ENCODE assay signal across 6 cellular contexts in the genomic region with DNA sequence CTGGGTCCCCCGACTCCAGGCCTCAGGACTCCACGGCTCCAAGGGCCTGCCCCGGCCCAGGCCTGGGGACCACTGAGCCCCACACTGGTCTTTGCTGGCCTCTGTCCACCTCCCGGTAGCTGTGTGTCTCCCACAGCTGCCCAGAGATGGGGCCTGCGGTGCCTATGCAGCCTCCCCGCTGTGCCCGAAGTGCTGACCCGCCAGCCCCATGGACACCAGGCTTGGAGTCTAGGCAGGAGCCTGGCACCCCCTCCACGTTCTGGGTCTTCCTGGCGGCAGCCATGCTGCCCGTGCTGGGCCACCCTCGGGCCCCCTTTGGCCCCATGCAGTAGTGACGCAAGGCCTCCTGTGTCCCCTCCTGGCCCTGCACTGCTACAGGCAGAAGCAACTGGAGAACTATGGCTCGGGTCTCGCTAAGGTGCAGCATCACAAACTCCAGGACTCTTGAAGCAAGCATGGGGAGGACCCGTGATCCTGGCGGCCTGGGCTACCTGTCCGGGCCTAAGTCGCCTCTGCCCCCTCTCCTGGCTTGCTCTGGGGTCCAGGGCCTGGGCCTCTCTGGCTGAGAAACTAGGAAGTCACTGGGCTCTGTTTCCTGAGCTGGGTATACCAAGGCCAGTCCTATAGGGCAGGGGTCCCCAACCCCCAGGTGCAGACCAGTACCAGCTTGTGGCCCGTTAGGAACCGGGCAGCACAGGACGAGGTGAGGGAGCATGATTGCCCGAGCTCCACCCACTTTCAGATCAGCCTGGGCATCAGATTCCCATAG. TPM values are rescaled to one million over a fixed set of nuclear protein-coding genes. Genes with fewer than 3 reads are reported as not detected.
DNase-seq lines count a peak whose midpoint lies in the region; ATAC-seq and TF ChIP-seq lines count a peak whose summit lies in the region.

No MANE protein-coding gene starts in this region.

- peak overlapping the region; percentile 79 for H2AFZ ChIP-seq in neural cell (ENCODE audit: low read depth, low read length)

- no peak for TF ChIP-seq EP300 in neural cell (conservative IDR thresholded peaks at IDR 0.05; ENCODE audit: poor library complexity, severe bottlenecking)

- peaks cover 11% of the 10 kb centered on the region for H3K79me2 ChIP-seq in neural cell (replicated peaks; ENCODE audit: insufficient read depth, low read length)

- H3K4me1 ChIP-seq in breast epithelium: peaks cover 10 to 24% of the 10 kb centered on the region in 2 donors

- TF ChIP-seq RAD21 in neural cell (conservative IDR thresholded peaks at IDR 0.05): no peak

- no peaks in the 10 kb centered on the region for H3K36me3 ChIP-seq in breast epithelium
- H3K36me3 ChIP-seq in neural cell (ENCODE audit: insufficient read depth, low read length): no peaks in the 10 kb centered on the region

- H4K20me1 ChIP-seq in neural cell (ENCODE audit: insufficient read depth): no peaks in the 10 kb centered on the region

- intact Hi-C loops in breast epithelium (cut with DNase I; ENCODE audit: low total_unique reads): loop anchor here (10.0 kb wide), 1 partner anchor 320 kb away; a partner anchor contains a TSS

- peak overlapping the region; percentile 98 for H3K9ac ChIP-seq in neural cell (ENCODE audit: low read length)

- no peaks in the 10 kb centered on the region for H3F3A ChIP-seq in neural cell (ENCODE audit: insufficient read depth, low read length, poor library complexity, severe bottlenecking)

- H3K27ac ChIP-seq in breast epithelium (peak overlapping the region; percentile 94 to 98), neural cell (ENCODE audit: low read length) (peak overlapping the region; percentile 87)

- H3K4me3 ChIP-seq in AG04449 (ENCODE audit: low read depth, low read length): peak overlapping the region; percentile 82
- peak overlapping the region; percentile 84 to 94 (median 87) for H3K4me3 ChIP-seq in breast epithelium
- H3K4me3 ChIP-seq in neural cell (ENCODE audit: low read length): peak overlapping the region; percentile 98

- H3K9me3 ChIP-seq in breast epithelium (no peaks in the 10 kb centered on the region), neural cell (ENCODE audit: low read length) (no peaks in the 10 kb centered on the region)

- H3K27me3 ChIP-seq in breast epithelium: no peaks in the 10 kb centered on the region
- H3K27me3 ChIP-seq in neural cell (ENCODE audit: insufficient read depth, low read depth, low read length): no peaks in the 10 kb centered on the region

- no peak for TF ChIP-seq POLR2A in breast epithelium (IDR thresholded peaks at IDR 0.05)

- ATAC-seq in HG02943 (IDR thresholded peaks at IDR 0.05; ENCODE audit: low read depth, unreplicated experiment): peak; percentile 6

- H3K4me2 ChIP-seq in neural cell (ENCODE audit: low read length): peak overlapping the region; percentile 93

- POLR2A ChIA-PET in AG04449 (lab: Yijun Ruan, JAX): no interaction called here

- no peak for TF ChIP-seq CTCF in AG04449 (IDR thresholded peaks at IDR 0.05; ENCODE audit: insufficient read depth, low read length, missing control alignments)
- TF ChIP-seq CTCF in breast epithelium (IDR thresholded peaks at IDR 0.05): no peak
- no peak for TF ChIP-seq CTCF in neural cell (IDR thresholded peaks at IDR 0.05; ENCODE audit: poor library complexity, severe bottlenecking)

- H3K9me2 ChIP-seq in neural cell (ENCODE audit: insufficient read depth, low read length): no peaks in the 10 kb centered on the region

- no peak for DNase-seq in AG04449 (ENCODE audit: low read depth, low spot score)
- DNase-seq in breast epithelium (ENCODE audit: low spot score in 2 of 2): no peak
- no peak for DNase-seq in GDM1 (lab: John Stamatoyannopoulos, UW)
- DNase-seq in COLO829 (ENCODE audit: low spot score): no peak

- CTCF ChIA-PET in AG04449 (lab: Yijun Ruan, JAX): interaction anchor here (1.4 to 3.2 kb wide), 4 partner anchors 9 to 13 kb away, joined by 6 to 25 read pairs (median 10); no protein-coding TSS in a partner anchor

TF ChIP-seq in neural cell, 6 proteins besides CTCF, POLR2A, EP300 and RAD21:
- TF ChIP-seq SMC3 (conservative IDR thresholded peaks at IDR 0.05; ENCODE audit: poor library complexity) (no peak), EZH2 (IDR thresholded peaks at IDR 0.05; ENCODE audit: borderline replicate concordance, insufficient read depth, low read length, poor library complexity, severe bottlenecking) (no peak), MXI1 (conservative IDR thresholded peaks at IDR 0.05; ENCODE audit: poor library complexity, severe bottlenecking) (no peak), TAF1 (IDR thresholded peaks at IDR 0.05; ENCODE audit: low read depth) (no peak), POLR2AphosphoS5 (IDR thresholded peaks at IDR 0.05) (no peak)
- TF ChIP-seq, protein P1, sequence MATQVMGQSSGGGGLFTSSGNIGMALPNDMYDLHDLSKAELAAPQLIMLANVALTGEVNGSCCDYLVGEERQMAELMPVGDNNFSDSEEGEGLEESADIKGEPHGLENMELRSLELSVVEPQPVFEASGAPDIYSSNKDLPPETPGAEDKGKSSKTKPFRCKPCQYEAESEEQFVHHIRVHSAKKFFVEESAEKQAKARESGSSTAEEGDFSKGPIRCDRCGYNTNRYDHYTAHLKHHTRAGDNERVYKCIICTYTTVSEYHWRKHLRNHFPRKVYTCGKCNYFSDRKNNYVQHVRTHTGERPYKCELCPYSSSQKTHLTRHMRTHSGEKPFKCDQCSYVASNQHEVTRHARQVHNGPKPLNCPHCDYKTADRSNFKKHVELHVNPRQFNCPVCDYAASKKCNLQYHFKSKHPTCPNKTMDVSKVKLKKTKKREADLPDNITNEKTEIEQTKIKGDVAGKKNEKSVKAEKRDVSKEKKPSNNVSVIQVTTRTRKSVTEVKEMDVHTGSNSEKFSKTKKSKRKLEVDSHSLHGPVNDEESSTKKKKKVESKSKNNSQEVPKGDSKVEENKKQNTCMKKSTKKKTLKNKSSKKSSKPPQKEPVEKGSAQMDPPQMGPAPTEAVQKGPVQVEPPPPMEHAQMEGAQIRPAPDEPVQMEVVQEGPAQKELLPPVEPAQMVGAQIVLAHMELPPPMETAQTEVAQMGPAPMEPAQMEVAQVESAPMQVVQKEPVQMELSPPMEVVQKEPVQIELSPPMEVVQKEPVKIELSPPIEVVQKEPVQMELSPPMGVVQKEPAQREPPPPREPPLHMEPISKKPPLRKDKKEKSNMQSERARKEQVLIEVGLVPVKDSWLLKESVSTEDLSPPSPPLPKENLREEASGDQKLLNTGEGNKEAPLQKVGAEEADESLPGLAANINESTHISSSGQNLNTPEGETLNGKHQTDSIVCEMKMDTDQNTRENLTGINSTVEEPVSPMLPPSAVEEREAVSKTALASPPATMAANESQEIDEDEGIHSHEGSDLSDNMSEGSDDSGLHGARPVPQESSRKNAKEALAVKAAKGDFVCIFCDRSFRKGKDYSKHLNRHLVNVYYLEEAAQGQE (IDR thresholded peaks at IDR 0.05; ENCODE audit: borderline replicate concordance): no peak
TF ChIP-seq in neural cell: peak in this region for 0.

RNA-seq across cellular contexts. Expression of a gene that starts 0.9 kb away (rescaled TPM):
- 10 to 100 TPM in 2 of 3 donors, 1 to 10 TPM in 1; 7.9 to 14.9 (median 12.1) TPM for total RNA-seq in breast epithelium
- polyA plus RNA-seq in neural cell: 15.1 and 18.3 TPM in 2 replicates
- polyA minus RNA-seq in neural cell: 9.5 and 11.4 TPM in 2 replicates

RNA-seq across cellular contexts. Expression of a gene that starts 1.1 kb away (rescaled TPM):
- 100 to 1,000 TPM; 108 to 179 (median 128) TPM for total RNA-seq in breast epithelium
- polyA plus RNA-seq in neural cell: 156 and 276 TPM in 2 replicates
- 34.8 and 38.3 TPM in 2 replicates for polyA minus RNA-seq in neural cell

RNA-seq across cellular contexts. Expression of a gene that starts 13.7 kb away (rescaled TPM):
- total RNA-seq in breast epithelium: 10 to 100 TPM; 14.4 to 22.3 (median 18.3) TPM
- not detected in 2 replicates for polyA plus RNA-seq in neural cell
- polyA minus RNA-seq in neural cell: not detected in 2 replicates

RNA-seq across cellular contexts. Expression of a gene that starts 30.4 kb away (rescaled TPM):
- total RNA-seq in breast epithelium: 10 to 100 TPM; 60.6 to 71.7 (median 69.4) TPM
- polyA plus RNA-seq in neural cell: 117 and 131 TPM in 2 replicates
- polyA minus RNA-seq in neural cell: 130 and 145 TPM in 2 replicates

RNA-seq across cellular contexts. Expression of a gene that starts 49.8 kb away (rescaled TPM):
- total RNA-seq in breast epithelium: 10 to 100 TPM in 1 of 3 donors, 1 to 10 TPM in 2; 2.7 to 10.2 (median 8.5) TPM
- 3.2 and 6.1 TPM in 2 replicates for polyA plus RNA-seq in neural cell
- polyA minus RNA-seq in neural cell: 0.24 and 1.3 TPM in 2 replicates
